16 cellular contexts compared by ENCODE assay signal in genomic region chr4:140286503-140286902, GRCh38.
DNase-seq lines count a peak whose midpoint lies in the region; ATAC-seq, FAIRE-seq and TF ChIP-seq lines count a peak whose summit lies in the region.
"Had no signal": no experiment of that assay in that cellular context is flagged by ENCODE, and none has a peak within 500 bp of the region (broad histone marks: within the 10 kb centered on the region; RNA-seq: fewer than 3 reads in every experiment).

No MANE protein-coding gene starts in this region.

- no peak overlapping the region for H3K4me2 ChIP-seq in SK-N-SH
- H3K4me2 ChIP-seq: A549, smooth muscle cell had no signal

- intact Hi-C loops in kidney (cut with DNase I) (no loop called here), thyroid gland (cut with DNase I) (no loop called here)

- H3K9me3 ChIP-seq in SK-N-SH (no peaks in the 10 kb centered on the region), kidney (ENCODE audit: control insufficient read depth in 1 of 2, low read length in 2 of 2) (no peaks in the 10 kb centered on the region), thyroid gland (no peaks in the 10 kb centered on the region)
- H3K9me3 ChIP-seq: A549, ascending aorta had no signal

- no peaks in the 10 kb centered on the region for H3K79me2 ChIP-seq in SK-N-SH (ENCODE audit: insufficient read depth)

- H3K27ac ChIP-seq in SK-N-SH (ENCODE audit: low read depth in 2 of 2, low read length in 1 of 2) (peak overlapping the region in 1 of 2 experiments; percentile 7; a peak in 1 of 4 replicates), kidney (ENCODE audit: low read depth in 2 of 2, low read length in 2 of 2) (no peak overlapping the region), thyroid gland (no peak overlapping the region)
- H3K27ac ChIP-seq: A549, ascending aorta, SJCRH30 had no signal

- H3K9me2 ChIP-seq in SK-N-SH = no peaks in the 10 kb centered on the region

- POLR2A ChIA-PET in SK-N-SH (lab: Yijun Ruan, JAX) = no interaction called here

- H3K27me3 ChIP-seq in SK-N-SH (ENCODE audit: insufficient read depth) = no peaks in the 10 kb centered on the region
- no peaks in the 10 kb centered on the region for H3K27me3 ChIP-seq in thyroid gland
- H3K27me3 ChIP-seq: ascending aorta, SJCRH30 had no signal

- peak; percentile 29 for DNase-seq in NCI-H82 (lab: John Stamatoyannopoulos, UW)
- DNase-seq in NCI-H82 treated with DMSO at 0.1 percent for 48 hours (lab: John Stamatoyannopoulos, UW; ENCODE audit: unreplicated experiment) = no peak
- DNase-seq in SK-N-SH = peak; percentile 66
- DNase-seq in kidney = no peak
- peak; percentile 33 to 51 for DNase-seq in thyroid gland
- no peak for DNase-seq in T1000 (lab: John Stamatoyannopoulos, UW)
- DNase-seq in D721Med (ENCODE audit: insufficient read length, low spot score) = no peak
- DNase-seq: activated CD4-positive, alpha-beta memory T cell treated with anti-CD3 and anti-CD28 coated beads for 36 hours; mammary epithelial cell; NCI-H1105 treated with DMSO at 0.1 percent for 48 hours; SJCRH30 had no signal

- H3F3A ChIP-seq in SK-N-SH (replicated peaks; ENCODE audit: insufficient read depth) = peaks cover 13% of the 10 kb centered on the region

- TF ChIP-seq CTCF in SK-N-SH (IDR thresholded peaks at IDR 0.05) = no peak
- no peak for TF ChIP-seq CTCF in kidney (IDR thresholded peaks at IDR 0.05; ENCODE audit: borderline replicate concordance, extremely low read depth, insufficient read depth)
- no peak for TF ChIP-seq CTCF in thyroid gland (IDR thresholded peaks at IDR 0.05)
- no peak for TF ChIP-seq CTCF in D721Med (IDR thresholded peaks at IDR 0.05; ENCODE audit: insufficient read depth, missing control alignments)

- 55% methylated on average over 17 of the region's 17 CpGs for WGBS in SK-N-SH (ENCODE audit: low lambda C conversion rate)
- WGBS in thyroid gland, 2 donors = 74 to 83% methylated on average over 17 of the region's 17 CpGs

- no peak for ATAC-seq in HG03354 (IDR thresholded peaks at IDR 0.05; ENCODE audit: poor library complexity, severe bottlenecking, unreplicated experiment)
- ATAC-seq: A549; activated T-helper 17 cell treated with anti-CD3 and anti-CD28 coated beads, Interleukin-2, amount 50 U/mL, for 72 hours had no signal

- FAIRE-seq in kidney (lab: Jason Lieb, UNC) (no peak), D721Med (lab: Jason Lieb, UNC) (no peak)
- FAIRE-seq: A549 had no signal

- no peak overlapping the region for H2AFZ ChIP-seq in SK-N-SH (ENCODE audit: low read depth)

- H3K9ac ChIP-seq in SK-N-SH (no peak overlapping the region), kidney (ENCODE audit: low read length in 2 of 2) (no peak overlapping the region)

- H4K20me1 ChIP-seq in SK-N-SH (ENCODE audit: insufficient read depth) = no peaks in the 10 kb centered on the region

- no peaks in the 10 kb centered on the region for H3K36me3 ChIP-seq in SK-N-SH (replicated peaks in 1 of 2; ENCODE audit: control insufficient read depth in 1 of 2, insufficient read depth in 2 of 2, low read length in 1 of 2)
- H3K36me3 ChIP-seq in kidney (ENCODE audit: control insufficient read depth in 1 of 2, insufficient read depth in 2 of 2, low read length in 2 of 2) = no peaks in the 10 kb centered on the region
- H3K36me3 ChIP-seq in thyroid gland = no peaks in the 10 kb centered on the region
- H3K36me3 ChIP-seq: ascending aorta, SJCRH30 had no signal

- H3K4me1 ChIP-seq in SK-N-SH (ENCODE audit: control insufficient read depth in 1 of 2, insufficient read depth in 2 of 2, low read depth in 1 of 2, low read length in 1 of 2) (peaks cover 0 to 7% of the 10 kb centered on the region in 2 experiments; a peak in 1 of 4 replicates), kidney (ENCODE audit: control insufficient read depth in 1 of 2, insufficient read depth in 1 of 2, low read depth in 1 of 2, low read length in 2 of 2) (peaks cover 0 to 6% of the 10 kb centered on the region in 2 donors), thyroid gland (no peaks in the 10 kb centered on the region)
- H3K4me1 ChIP-seq: A549, ascending aorta, SJCRH30 had no signal

- CTCF ChIA-PET in SK-N-SH (lab: Yijun Ruan, JAX) = no interaction called here

- no peak overlapping the region; a peak in 1 of 4 replicates for H3K4me3 ChIP-seq in SK-N-SH (ENCODE audit: low read depth in 2 of 2, low read length in 1 of 2)
- peak overlapping the region; percentile 3 to 13 for H3K4me3 ChIP-seq in kidney (ENCODE audit: low read length in 2 of 2)
- H3K4me3 ChIP-seq in thyroid gland (replicated peaks in 1 of 3) = no peak overlapping the region
- H3K4me3 ChIP-seq: A549, ascending aorta, SJCRH30, smooth muscle cell had no signal

- TF ChIP-seq EP300 in SK-N-SH (IDR thresholded peaks at IDR 0.05; ENCODE audit: borderline replicate concordance in 1 of 2, low read depth in 1 of 2, low read length in 1 of 2) = no peak

- no peak for TF ChIP-seq POLR2A in thyroid gland (IDR thresholded peaks at IDR 0.05)

- no peak for TF ChIP-seq RAD21 in SK-N-SH (IDR thresholded peaks at IDR 0.05; ENCODE audit: low read length)

TF ChIP-seq in SK-N-SH, 30 proteins besides CTCF, POLR2A, EP300 and RAD21:
- TF ChIP-seq RCOR1 (IDR thresholded peaks at IDR 0.05; ENCODE audit: low read length) (peak; percentile 51; the same call in 1 of the 2 replicates), MAX (IDR thresholded peaks at IDR 0.05; ENCODE audit: low read depth) (0 out of 2 replicates have a peak, but pooled peaks have one; percentile 17), GATA2 (CRISPR knock-in tag; IDR thresholded peaks at IDR 0.05) (no peak), MXI1 (IDR thresholded peaks at IDR 0.05; ENCODE audit: low read depth, low read length) (peak; percentile 60; the same call in 1 of the 2 replicates)
TF ChIP-seq in SK-N-SH: peak in this region for 3.

Comparison
In these comparisons a context has a peak if more than half of its experiments do, and no peak if none do; other contexts are left out.
1. DNase-seq: peak in NCI-H82 (single experiment), SK-N-SH (single experiment) and thyroid gland (2 of 2); none in NCI-H82 treated with DMSO at 0.1 percent for 48 hours (single experiment), kidney (single experiment), T1000 (single experiment) and D721Med (single experiment).
2. H3K4me3 ChIP-seq: peak in kidney (2 of 2); none in SK-N-SH (0 of 2) and thyroid gland (0 of 3).